9 cellular contexts compared by ENCODE assay signal in the genomic region with DNA sequence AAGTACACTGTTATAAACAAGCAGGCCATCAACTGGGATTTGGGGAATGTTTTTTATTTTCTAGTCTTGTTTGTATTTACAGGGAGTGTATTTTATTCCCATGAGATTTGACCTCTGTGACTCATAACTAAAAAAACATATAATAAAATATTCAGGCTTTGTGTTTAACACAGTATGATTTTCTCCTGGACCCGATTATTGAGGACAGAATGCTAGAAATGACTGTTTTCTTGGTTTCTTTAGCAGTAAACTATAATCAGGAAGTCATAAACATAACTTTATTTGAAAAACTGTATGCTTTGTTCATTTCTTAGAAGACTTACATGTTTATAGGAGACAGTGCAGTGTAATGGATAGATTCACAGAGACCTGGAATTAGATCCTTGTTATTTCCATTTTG. TPM values are rescaled to one million over a fixed set of nuclear protein-coding genes. Genes with fewer than 3 reads are reported as not detected.
DNase-seq lines count a peak whose midpoint lies in the region; ATAC-seq and TF ChIP-seq lines count a peak whose summit lies in the region.
"Had no signal": no experiment of that assay in that cellular context is flagged by ENCODE, and none has a peak within 500 bp of the region (broad histone marks: within the 10 kb centered on the region; RNA-seq: fewer than 3 reads in every experiment).

No MANE protein-coding gene starts in this region.

- H3K27ac ChIP-seq in heart left ventricle (peak overlapping the region; percentile 79 to 98 (median 95)), iPS-18a (ENCODE audit: low read length) (no peak overlapping the region)

- TF ChIP-seq POLR2A in heart left ventricle (IDR thresholded peaks at IDR 0.05), result no peak

- ATAC-seq in heart left ventricle (no peak), Right ventricle myocardium inferior (no peak), GM21528 (IDR thresholded peaks at IDR 0.05; ENCODE audit: low FRiP score, unreplicated experiment) (no peak), GM19351 (IDR thresholded peaks at IDR 0.05; ENCODE audit: unreplicated experiment) (no peak)

- H3K36me3 ChIP-seq in heart left ventricle (peaks cover 0 to 33% (median 30%) of the 10 kb centered on the region in 9 donors), iPS-18a (ENCODE audit: control insufficient read depth, low read depth, low read length) (peaks cover 32% of the 10 kb centered on the region)

- DNase-seq in heart left ventricle, result no peak
- no peak for DNase-seq in Right ventricle myocardium inferior (ENCODE audit: missing footprints)
- DNase-seq in type B pancreatic cell (ENCODE audit: extremely low spot score, unreplicated experiment), result no peak
- DNase-seq in SW 1271 (lab: John Stamatoyannopoulos, UW), result no peak
- DNase-seq: tibial artery had no signal

- H3K9ac ChIP-seq in iPS-18a (ENCODE audit: low read length), result no peak overlapping the region

- TF ChIP-seq CTCF in heart left ventricle (IDR thresholded peaks at IDR 0.05), result no peak
- no peak for TF ChIP-seq CTCF in WI38 (IDR thresholded peaks at IDR 0.05; ENCODE audit: low read depth, low read length)
- no peak for TF ChIP-seq CTCF in type B pancreatic cell (conservative IDR thresholded peaks at IDR 0.05)

- H3K4me3 Mint-ChIP-seq in type B pancreatic cell, result peak overlapping the region; percentile 98

- peaks cover 0 to 66% (median 36%) of the 10 kb centered on the region in 12 donors for H3K4me1 ChIP-seq in heart left ventricle
- H3K4me1 ChIP-seq in iPS-18a (ENCODE audit: control insufficient read depth, low read depth, low read length), result peaks cover 15% of the 10 kb centered on the region

- H3K27me3 ChIP-seq in heart left ventricle, result no peaks in the 10 kb centered on the region
- H3K27me3 ChIP-seq in iPS-18a (ENCODE audit: control insufficient read depth, insufficient read depth, low read length), result no peaks in the 10 kb centered on the region
- H3K27me3 ChIP-seq: tibial artery had no signal

- H3K36me3 Mint-ChIP-seq in type B pancreatic cell, result peaks cover 24% of the 10 kb centered on the region

- intact Hi-C loops in heart left ventricle (cut with DNase I) (loop anchor here in 8 of 10 donors (5.0 to 10.0 kb wide), 7 partner anchors 36 to 211 kb away; partner anchors contain the start of gene ADRB1 (in 5 of the 8)), Right ventricle myocardium inferior (cut with DNase I) (loop anchor here (5.0 kb wide), 1 partner anchor 36 kb away; no protein-coding TSS in a partner anchor)

- WGBS in heart left ventricle, 4 donors, result 45 to 66% (median 51%) methylated on average over 1 of the region's 1 CpG

- H3K27me3 Mint-ChIP-seq in type B pancreatic cell, result no peaks in the 10 kb centered on the region

- H3K4me3 ChIP-seq in heart left ventricle, result peak overlapping the region; percentile 63 to 97 (median 88)
- H3K4me3 ChIP-seq in WI38 (ENCODE audit: low read depth, low read length), result peak overlapping the region; percentile 78
- H3K4me3 ChIP-seq in iPS-18a (ENCODE audit: low read length), result peak overlapping the region; percentile 98

- peaks cover 9% of the 10 kb centered on the region for H3K9me3 Mint-ChIP-seq in type B pancreatic cell

- H3K9me3 ChIP-seq in heart left ventricle, result peaks cover 0 to 8% (median 0%) of the 10 kb centered on the region in 12 donors
- H3K9me3 ChIP-seq in iPS-18a (ENCODE audit: control insufficient read depth, low read depth, low read length), result no peaks in the 10 kb centered on the region
- H3K9me3 ChIP-seq: tibial artery had no signal

- H3K27ac Mint-ChIP-seq in type B pancreatic cell, result no peak overlapping the region

- peaks cover 33% of the 10 kb centered on the region for H3K4me1 Mint-ChIP-seq in type B pancreatic cell (ENCODE audit: unreplicated experiment)

RNA-seq across cellular contexts. Expression of gene NHLRC2, which starts 2.1 kb away (rescaled TPM):
- total RNA-seq in heart left ventricle, result 100 to 1,000 TPM in 1 of 9 donors, 10 to 100 TPM in 8; 50.2 to 105 (median 78.3) TPM
- 10 to 100 TPM; 13.0 to 16.9 TPM for polyA plus RNA-seq in heart left ventricle
- 60.6 TPM for total RNA-seq in Right ventricle myocardium inferior
- total RNA-seq in type B pancreatic cell (ENCODE audit: low replicate concordance), result 25.4 and 42.2 TPM in 2 replicates

RNA-seq across cellular contexts. Expression of gene DCLRE1A, which starts 2.7 kb away (rescaled TPM):
- 1 to 10 TPM; 5.1 to 8.5 (median 6.3) TPM for total RNA-seq in heart left ventricle
- polyA plus RNA-seq in heart left ventricle, result 1 to 10 TPM; 3.5 to 6.1 TPM
- 6.8 TPM for total RNA-seq in Right ventricle myocardium inferior
- total RNA-seq in type B pancreatic cell (ENCODE audit: low replicate concordance), result 7.3 and 9.2 TPM in 2 replicates
